In genomic region chr9:135107592-135108235, GRCh38 we compare ENCODE assay signal across 19 cellular contexts. TPM values are rescaled to one million over a fixed set of nuclear protein-coding genes. Genes with fewer than 3 reads are reported as not detected.
"Had no signal": no experiment of that assay in that cellular context is flagged by ENCODE, and none has a peak within 500 bp of the region (broad histone marks: within the 10 kb centered on the region; RNA-seq: fewer than 3 reads in every experiment).

No MANE protein-coding gene starts in this region.

- ATAC-seq: heart left ventricle; lower lobe of right lung; naive thymus-derived CD4-positive, alpha-beta T cell had no signal

- H3K36me3 ChIP-seq: colonic mucosa, heart left ventricle, left ventricle myocardium inferior, lower lobe of right lung, ovary, right atrium auricular region, sigmoid colon had no signal

- H3K4me3 ChIP-seq: colonic mucosa, heart left ventricle, left ventricle myocardium inferior, lower lobe of right lung, ovary, right atrium auricular region, sigmoid colon, skin epidermis had no signal

- H3K4me3 Mint-ChIP-seq: memory B cell; naive thymus-derived CD4-positive, alpha-beta T cell had no signal

- DNase-seq: colonic mucosa; dermis blood vessel endothelial cell; effector CD4-positive, alpha-beta T cell; foreskin melanocyte; hypothalamus; immature natural killer cell; left ventricle myocardium inferior; lower lobe of right lung; naive thymus-derived CD4-positive, alpha-beta T cell; nucleus accumbens; ovary; sigmoid colon; stimulated activated CD4-positive, alpha-beta T cell treated with anti-CD3 and anti-CD28 coated beads, Interleukin-12 subunit alpha, Interleukin-12 subunit beta, amount 100 ng/mL, for 4 hours; stimulated activated naive CD4-positive, alpha-beta T cell treated with Interleukin-2 at 50 U/mL for 16 hours; trophoblast cell had no signal

- H3K9me3 Mint-ChIP-seq: immature natural killer cell, memory B cell had no signal

- H3K27ac ChIP-seq: colonic mucosa, heart left ventricle, left ventricle myocardium inferior, lower lobe of right lung, ovary, right atrium auricular region, sigmoid colon, skin epidermis had no signal

- H3K36me3 Mint-ChIP-seq: immature natural killer cell; memory B cell; naive thymus-derived CD4-positive, alpha-beta T cell had no signal

- H3K27ac Mint-ChIP-seq: immature natural killer cell; memory B cell; naive thymus-derived CD4-positive, alpha-beta T cell had no signal

- H3K27me3 ChIP-seq: colonic mucosa, ovary, right atrium auricular region had no signal

- H3K9me3 ChIP-seq: colonic mucosa, heart left ventricle, left ventricle myocardium inferior, lower lobe of right lung, ovary, right atrium auricular region, sigmoid colon had no signal

- H3K4me1 ChIP-seq: colonic mucosa, lower lobe of right lung had no signal

RNA-seq across cellular contexts. Expression of gene OLFM1, which starts 20.2 kb away (rescaled TPM):
- polyA plus RNA-seq: immature natural killer cell; naive thymus-derived CD4-positive, alpha-beta T cell had no signal
